In genomic region chr1:29945426-29945825, GRCh38 we compare ENCODE assay signal across 14 cellular contexts.
DNase-seq lines count a peak whose midpoint lies in the region; ATAC-seq, FAIRE-seq and TF ChIP-seq lines count a peak whose summit lies in the region.
"Had no signal": no experiment of that assay in that cellular context is flagged by ENCODE, and none has a peak within 500 bp of the region (broad histone marks: within the 10 kb centered on the region; RNA-seq: fewer than 3 reads in every experiment).

No MANE protein-coding gene starts in this region.

- H3K4me2 ChIP-seq in astrocyte (ENCODE audit: low read length), result no peak overlapping the region
- H3K4me2 ChIP-seq: A549 had no signal

- TF ChIP-seq CTCF in astrocyte (IDR thresholded peaks at IDR 0.05; ENCODE audit: insufficient read depth, low read depth, low read length) (no peak), pancreas (IDR thresholded peaks at IDR 0.05) (no peak)

- no peak overlapping the region for H3K27ac ChIP-seq in astrocyte (ENCODE audit: low read depth, low read length)
- H3K27ac ChIP-seq in pancreas, result no peak overlapping the region
- H3K27ac ChIP-seq: A549 had no signal

- ATAC-seq in pancreas, result peak in 3 of 4 donors; percentile 19 to 37 (median 24)
- ATAC-seq in HG03342 (IDR thresholded peaks at IDR 0.05; ENCODE audit: unreplicated experiment), result no peak
- ATAC-seq: A549; CD8-positive, alpha-beta T cell had no signal

- H3K27me3 ChIP-seq in H7 (ENCODE audit: control insufficient read depth, insufficient read depth, low read length), result no peaks in the 10 kb centered on the region; the same call in 1 of the 2 replicates
- peaks cover 8% of the 10 kb centered on the region for H3K27me3 ChIP-seq in astrocyte (ENCODE audit: insufficient read depth, low read length)
- H3K27me3 ChIP-seq in pancreas, result no peaks in the 10 kb centered on the region

- H3K9ac ChIP-seq in astrocyte (ENCODE audit: low read length), result no peak overlapping the region

- intact Hi-C loops in pancreas (cut with DNase I) (no loop called here), cardiac septum (cut with DNase I) (no loop called here)

- H3K4me1 ChIP-seq in astrocyte (ENCODE audit: insufficient read depth, low read length), result no peaks in the 10 kb centered on the region
- no peaks in the 10 kb centered on the region for H3K4me1 ChIP-seq in pancreas
- H3K4me1 ChIP-seq: A549 had no signal

- FAIRE-seq in astrocyte (lab: Jason Lieb, UNC) (no peak), pancreas (lab: Jason Lieb, UNC) (no peak)
- FAIRE-seq: A549 had no signal

- no peak overlapping the region for H3K4me3 ChIP-seq in H7 (ENCODE audit: insufficient read depth, low read depth, low read length)
- no peak overlapping the region for H3K4me3 ChIP-seq in astrocyte (ENCODE audit: insufficient read depth, low read depth, low read length)
- H3K4me3 ChIP-seq in pancreas, result no peak overlapping the region
- H3K4me3 ChIP-seq: A549 had no signal

- no peaks in the 10 kb centered on the region for H3K79me2 ChIP-seq in astrocyte (ENCODE audit: insufficient read depth, low read length)

- H3K9me3 Mint-ChIP-seq in astrocyte (ENCODE audit: unreplicated experiment), result peaks cover 2% of the 10 kb centered on the region
- H3K9me3 Mint-ChIP-seq: CD14-positive monocyte; CD8-positive, alpha-beta T cell had no signal

- no peaks in the 10 kb centered on the region for H3K4me1 Mint-ChIP-seq in astrocyte (ENCODE audit: low read depth, unreplicated experiment)

- H3K36me3 ChIP-seq in H7 (replicated peaks; ENCODE audit: control insufficient read depth, insufficient read depth, low read length) (no peaks in the 10 kb centered on the region), astrocyte (ENCODE audit: insufficient read depth, low read length) (no peaks in the 10 kb centered on the region), pancreas (no peaks in the 10 kb centered on the region)

- WGBS in pancreas, 2 donors, result 10 to 12% methylated on average over 10 of the region's 10 CpGs

- peak; percentile 62 for DNase-seq in H7
- DNase-seq in astrocyte (ENCODE audit: low read depth), result no peak
- DNase-seq in kidney tubule cell (ENCODE audit: low spot score), result peak; percentile 35
- no peak for DNase-seq in pancreas
- no peak for DNase-seq in cardiac septum (ENCODE audit: low spot score)
- DNase-seq in HT-29 (ENCODE audit: low spot score), result no peak
- DNase-seq in HuH-7.5 (ENCODE audit: low spot score), result no peak
- DNase-seq: CD8-positive, alpha-beta T cell; COR-L47; GOT3; HCEC 1CT had no signal

- H3K27me3 Mint-ChIP-seq in astrocyte (ENCODE audit: low read depth, unreplicated experiment), result peaks cover 33% of the 10 kb centered on the region

- peak overlapping the region; percentile 7 for H3K27ac Mint-ChIP-seq in astrocyte (ENCODE audit: unreplicated experiment)
- H3K27ac Mint-ChIP-seq: CD14-positive monocyte; CD8-positive, alpha-beta T cell had no signal

- no peak overlapping the region for H3K4me3 Mint-ChIP-seq in astrocyte (ENCODE audit: unreplicated experiment)
- H3K4me3 Mint-ChIP-seq: CD14-positive monocyte; CD8-positive, alpha-beta T cell had no signal

- H2AFZ ChIP-seq in astrocyte (ENCODE audit: low read depth, low read length), result no peak overlapping the region

- no peaks in the 10 kb centered on the region for H3K36me3 Mint-ChIP-seq in astrocyte (ENCODE audit: low read depth, unreplicated experiment)
- H3K36me3 Mint-ChIP-seq: CD14-positive monocyte; CD8-positive, alpha-beta T cell had no signal

- no peaks in the 10 kb centered on the region for H4K20me1 ChIP-seq in astrocyte (ENCODE audit: insufficient read depth, low read length)

- H3K9me3 ChIP-seq in astrocyte (ENCODE audit: insufficient read depth, low read depth, low read length), result no peaks in the 10 kb centered on the region
- no peaks in the 10 kb centered on the region for H3K9me3 ChIP-seq in pancreas
- H3K9me3 ChIP-seq: A549 had no signal

Comparison
In these comparisons a context has a peak if more than half of its experiments do, and no peak if none do; other contexts are left out.
1. DNase-seq: peak in H7 (single experiment) and kidney tubule cell (single experiment); none in astrocyte (single experiment), pancreas (0 of 6), cardiac septum (single experiment), HT-29 (single experiment) and HuH-7.5 (single experiment).